ENCODE assay signal across 8 cellular contexts in genomic region chr20:43681991-43682410, GRCh38. TPM values are rescaled to one million over a fixed set of nuclear protein-coding genes. Genes with fewer than 3 reads are reported as not detected.
DNase-seq lines count a peak whose midpoint lies in the region; ATAC-seq, FAIRE-seq and TF ChIP-seq lines count a peak whose summit lies in the region.

No MANE protein-coding gene starts in this region.

- H3K36me3 ChIP-seq in H7 (replicated peaks; ENCODE audit: control insufficient read depth, insufficient read depth, low read length) (peaks cover 15% of the 10 kb centered on the region), mucosa of rectum (ENCODE audit: control insufficient read depth in 2 of 2, insufficient read depth in 2 of 2, low read length in 2 of 2) (no peaks in the 10 kb centered on the region), kidney (ENCODE audit: control insufficient read depth in 1 of 2, insufficient read depth in 2 of 2, low read length in 2 of 2) (no peaks in the 10 kb centered on the region), prostate gland (no peaks in the 10 kb centered on the region)

- DNase-seq in H7 = peak; percentile 1
- DNase-seq in NAMALWA (ENCODE audit: low spot score) = peak; percentile 98
- no peak for DNase-seq in kidney
- no peak for DNase-seq in omental fat pad (ENCODE audit: low spot score)
- DNase-seq in prostate gland (ENCODE audit: low spot score) = no peak
- DNase-seq in islet precursor cell = no peak

- H3K9me3 ChIP-seq in mucosa of rectum (ENCODE audit: control insufficient read depth in 2 of 2, low read length in 2 of 2) (no peaks in the 10 kb centered on the region), kidney (ENCODE audit: control insufficient read depth in 1 of 2, low read length in 2 of 2) (no peaks in the 10 kb centered on the region), prostate gland (no peaks in the 10 kb centered on the region)

- WGBS in prostate gland = 51% methylated on average over 2 of the region's 2 CpGs

- TF ChIP-seq POLR2A in prostate gland (IDR thresholded peaks at IDR 0.05) = no peak

- ATAC-seq in GM18868 (IDR thresholded peaks at IDR 0.05; ENCODE audit: unreplicated experiment) = peak; percentile 91
- no peak for ATAC-seq in omental fat pad (ENCODE audit: low FRiP score)

- intact Hi-C loops in kidney (cut with DNase I) (no loop called here), prostate gland (cut with DNase I) (no loop called here)

- TF ChIP-seq CTCF in kidney (IDR thresholded peaks at IDR 0.05; ENCODE audit: borderline replicate concordance, extremely low read depth, insufficient read depth) (no peak), omental fat pad (IDR thresholded peaks at IDR 0.05) (no peak), prostate gland (IDR thresholded peaks at IDR 0.05) (no peak)

- FAIRE-seq in kidney (lab: Jason Lieb, UNC) = no peak

- H3K4me1 ChIP-seq in mucosa of rectum (ENCODE audit: control insufficient read depth in 2 of 2, insufficient read depth in 2 of 2, low read length in 2 of 2) (no peaks in the 10 kb centered on the region), kidney (ENCODE audit: control insufficient read depth in 1 of 2, insufficient read depth in 1 of 2, low read depth in 1 of 2, low read length in 2 of 2) (no peaks in the 10 kb centered on the region), prostate gland (replicated peaks) (no peaks in the 10 kb centered on the region)

- peak overlapping the region in 1 of 2 donors; percentile 32 for H3K9ac ChIP-seq in mucosa of rectum (ENCODE audit: low read depth in 1 of 2, low read length in 2 of 2)
- no peak overlapping the region for H3K9ac ChIP-seq in kidney (ENCODE audit: low read length in 2 of 2)

- H3K27ac ChIP-seq in mucosa of rectum (ENCODE audit: low read depth in 2 of 2, low read length in 2 of 2) (peak overlapping the region; percentile 61 to 83), kidney (ENCODE audit: low read depth in 2 of 2, low read length in 2 of 2) (no peak overlapping the region), prostate gland (no peak overlapping the region)

- no peaks in the 10 kb centered on the region for H3K27me3 ChIP-seq in H7 (ENCODE audit: control insufficient read depth, insufficient read depth, low read length)
- H3K27me3 ChIP-seq in mucosa of rectum (ENCODE audit: control insufficient read depth in 2 of 2, insufficient read depth in 2 of 2, low read length in 2 of 2) = no peaks in the 10 kb centered on the region
- no peaks in the 10 kb centered on the region for H3K27me3 ChIP-seq in prostate gland (replicated peaks; ENCODE audit: insufficient read depth)

- no peak overlapping the region for H3K4me3 ChIP-seq in H7 (ENCODE audit: insufficient read depth, low read depth, low read length)
- H3K4me3 ChIP-seq in mucosa of rectum (ENCODE audit: low read length in 2 of 2) = peak overlapping the region in 1 of 2 donors; percentile 31
- no peak overlapping the region for H3K4me3 ChIP-seq in kidney (ENCODE audit: low read length in 2 of 2)
- no peak overlapping the region for H3K4me3 ChIP-seq in prostate gland

RNA-seq across cellular contexts. Expression of gene MYBL2, which starts 15.1 kb away (rescaled TPM):
- total RNA-seq in H7 (2014; rRNA removed; shearing (Covaris generic)) = 76.2 and 111 TPM in 2 replicates
- 1.3 TPM for total RNA-seq in kidney
- polyA plus RNA-seq in kidney (ENCODE audit: insufficient read depth, low read depth, low replicate concordance) = not detected
- 1 to 10 TPM in 1 of 4 donors, under 1 TPM in 1, not detected in 2; 0.19 to 2.3 TPM for total RNA-seq in omental fat pad
- total RNA-seq in prostate gland = 10 to 100 TPM in 1 of 2 donors, under 1 TPM in 1; 0.36 to 11.6 TPM

RNA-seq across cellular contexts. Expression of gene GTSF1L, which starts 44.8 kb away (rescaled TPM):
- not detected in 2 replicates for total RNA-seq in H7 (2014; rRNA removed; shearing (Covaris generic))
- total RNA-seq in kidney (not detected), omental fat pad (not detected), prostate gland (1 to 10 TPM in 1 of 2 donors, not detected in 1; 7.2 TPM)
- polyA plus RNA-seq in kidney (ENCODE audit: insufficient read depth, low read depth, low replicate concordance) = not detected

Comparison
In these comparisons a context has a peak if more than half of its experiments do, and no peak if none do; other contexts are left out.
1. DNase-seq: peak in H7 (single experiment) and NAMALWA (single experiment); none in kidney (single experiment), omental fat pad (single experiment), prostate gland (single experiment) and islet precursor cell (single experiment).
2. H3K27ac ChIP-seq: peak in mucosa of rectum (2 of 2); none in kidney (0 of 2) and prostate gland (0 of 2).